Comparison of ENCODE assay signal across 22 cellular contexts in genomic region chr6:111679126-111679525, GRCh38.
A peak's percentile ranks its signal among the peaks of the same experiment; 100 is the strongest.
DNase-seq lines count a peak whose midpoint lies in the region; ATAC-seq and TF ChIP-seq lines count a peak whose summit lies in the region.
"Had no signal": no experiment of that assay in that cellular context is flagged by ENCODE, and none has a peak within 500 bp of the region (broad histone marks: within the 10 kb centered on the region; RNA-seq: fewer than 3 reads in every experiment).

No MANE protein-coding gene starts in this region.

- DNase-seq in T-helper 1 cell (no peak), T-cell (no peak), endothelial cell (ENCODE audit: low spot score) (no peak), GF-D8 (lab: John Stamatoyannopoulos, UW) (no peak), NCI-H2107 treated with DMSO at 0.1 percent for 48 hours (lab: John Stamatoyannopoulos, UW; ENCODE audit: unreplicated experiment) (no peak)
- DNase-seq: AML-193; amniotic stem cell; effector CD4-positive, alpha-beta T cell; esophagus squamous epithelium; Karpas-422; left cardiac atrium; NCI-H187; NCI-H226; PC-9; SHP77 treated with DMSO at 0.1 percent for 48 hours; stimulated activated CD4-positive, alpha-beta T cell treated with anti-CD3 and anti-CD28 coated beads, Interleukin-2, amount 100 ng/mL, for 24 hours; stimulated activated naive CD8-positive, alpha-beta T cell treated with anti-CD3 and anti-CD28 coated beads, Interleukin-15, amount 100 ng/mL, for 72 hours; upper lobe of left lung had no signal

- CTCF ChIA-PET in T-cell (lab: Charles Lee) = no interaction called here

- peak overlapping the region; percentile 2 for H3K27ac Mint-ChIP-seq in T-helper 1 cell treated with Interleukin-12 subunit alpha and Interleukin-12 subunit beta and Interleukin-4 antibody, amounts not matched to agents 30 μg/mL and 1 μg/mL, for 36 hours
- H3K27ac Mint-ChIP-seq in T-cell (peak overlapping the region; percentile 49 to 53), endothelial cell (ENCODE audit: unreplicated experiment) (no peak overlapping the region), nephron (peak overlapping the region; percentile 32 to 73 (median 69))

- TF ChIP-seq CTCF in endothelial cell (IDR thresholded peaks at IDR 0.05; ENCODE audit: unreplicated experiment) (no peak), nephron (IDR thresholded peaks at IDR 0.05; ENCODE audit: unreplicated experiment in 3 of 3) (no peak)

- POLR2A ChIA-PET in T-cell (lab: Charles Lee) = no interaction called here

- ATAC-seq in T-cell (replicated peaks in 1 of 4) (no peak), GM21423 (IDR thresholded peaks at IDR 0.05; ENCODE audit: unreplicated experiment) (no peak)
- ATAC-seq: gastroesophageal sphincter; stimulated activated naive CD8-positive, alpha-beta T cell treated with anti-CD3 and anti-CD28 coated beads, Interleukin-15, amount 100 ng/mL, for 72 hours had no signal

- no peaks in the 10 kb centered on the region for H3K9me3 Mint-ChIP-seq in T-helper 1 cell treated with Interleukin-12 subunit alpha and Interleukin-12 subunit beta and Interleukin-4 antibody, amounts not matched to agents 30 μg/mL and 1 μg/mL, for 36 hours
- no peaks in the 10 kb centered on the region for H3K9me3 Mint-ChIP-seq in T-cell
- H3K9me3 Mint-ChIP-seq in endothelial cell (ENCODE audit: unreplicated experiment) = no peaks in the 10 kb centered on the region
- no peaks in the 10 kb centered on the region for H3K9me3 Mint-ChIP-seq in nephron
- H3K9me3 Mint-ChIP-seq: stimulated activated naive CD8-positive, alpha-beta T cell treated with anti-CD3 and anti-CD28 coated beads, Interleukin-15, amount 100 ng/mL, for 72 hours had no signal

- H3K27me3 Mint-ChIP-seq in T-helper 1 cell treated with Interleukin-12 subunit alpha and Interleukin-12 subunit beta and Interleukin-4 antibody, amounts not matched to agents 30 μg/mL and 1 μg/mL, for 36 hours (ENCODE audit: low read depth) = no peaks in the 10 kb centered on the region
- H3K27me3 Mint-ChIP-seq in T-cell (no peaks in the 10 kb centered on the region), endothelial cell (ENCODE audit: unreplicated experiment) (peaks cover 5% of the 10 kb centered on the region), nephron (ENCODE audit: low read depth) (no peaks in the 10 kb centered on the region)
- H3K27me3 Mint-ChIP-seq: stimulated activated naive CD8-positive, alpha-beta T cell treated with anti-CD3 and anti-CD28 coated beads, Interleukin-15, amount 100 ng/mL, for 72 hours had no signal

- peaks cover 41% of the 10 kb centered on the region for H3K36me3 Mint-ChIP-seq in T-helper 1 cell treated with Interleukin-12 subunit alpha and Interleukin-12 subunit beta and Interleukin-4 antibody, amounts not matched to agents 30 μg/mL and 1 μg/mL, for 36 hours (ENCODE audit: low read depth)
- H3K36me3 Mint-ChIP-seq in T-cell (peaks cover 65% of the 10 kb centered on the region), endothelial cell (ENCODE audit: low read depth, unreplicated experiment) (peaks cover 48% of the 10 kb centered on the region), nephron (ENCODE audit: low read depth) (peaks cover 56% of the 10 kb centered on the region)

- H3K4me1 Mint-ChIP-seq in T-helper 1 cell treated with Interleukin-12 subunit alpha and Interleukin-12 subunit beta and Interleukin-4 antibody, amounts not matched to agents 30 μg/mL and 1 μg/mL, for 36 hours (ENCODE audit: low read depth) = peaks cover 11% of the 10 kb centered on the region
- H3K4me1 Mint-ChIP-seq in T-cell = peaks cover 73 to 85% (median 78%) of the 10 kb centered on the region in 3 donors
- peaks cover 29% of the 10 kb centered on the region for H3K4me1 Mint-ChIP-seq in endothelial cell (ENCODE audit: unreplicated experiment)
- H3K4me1 Mint-ChIP-seq in nephron = peaks cover 57% of the 10 kb centered on the region

- H3K4me3 Mint-ChIP-seq in T-helper 1 cell treated with Interleukin-12 subunit alpha and Interleukin-12 subunit beta and Interleukin-4 antibody, amounts not matched to agents 30 μg/mL and 1 μg/mL, for 36 hours = no peak overlapping the region
- no peak overlapping the region for H3K4me3 Mint-ChIP-seq in T-cell
- H3K4me3 Mint-ChIP-seq in endothelial cell (ENCODE audit: unreplicated experiment) = peak overlapping the region; percentile 3
- H3K4me3 Mint-ChIP-seq in nephron = no peak overlapping the region
- H3K4me3 Mint-ChIP-seq: stimulated activated naive CD8-positive, alpha-beta T cell treated with anti-CD3 and anti-CD28 coated beads, Interleukin-15, amount 100 ng/mL, for 72 hours had no signal
